7 cellular contexts compared by ENCODE assay signal in genomic region chr10:110859206-110859946, GRCh38. TPM values are rescaled to one million over a fixed set of nuclear protein-coding genes. Genes with fewer than 3 reads are reported as not detected.
DNase-seq lines count a peak whose midpoint lies in the region; ATAC-seq and TF ChIP-seq lines count a peak whose summit lies in the region.

No MANE protein-coding gene starts in this region.

- H3K27me3 ChIP-seq in adrenal gland, result no peaks in the 10 kb centered on the region
- no peaks in the 10 kb centered on the region for H3K27me3 ChIP-seq in right lobe of liver
- no peaks in the 10 kb centered on the region for H3K27me3 ChIP-seq in subcutaneous abdominal adipose tissue (ENCODE audit: control insufficient read depth in 5 of 5, insufficient read depth in 4 of 5, low read length in 5 of 5)

- DNase-seq in OCI-LY7 (ENCODE audit: low spot score) (no peak), adrenal gland (no peak), right lobe of liver (no peak), T-helper 9 cell (no peak), NCI-H2196 (lab: John Stamatoyannopoulos, UW; ENCODE audit: unreplicated experiment) (no peak)

- H3K4me2 ChIP-seq in OCI-LY7 (ENCODE audit: low read length), result peak overlapping the region; percentile 72

- H3K36me3 ChIP-seq in OCI-LY7 (ENCODE audit: insufficient read depth, low read length), result no peaks in the 10 kb centered on the region
- H3K36me3 ChIP-seq in adrenal gland (replicated peaks in 1 of 2), result no peaks in the 10 kb centered on the region
- no peaks in the 10 kb centered on the region for H3K36me3 ChIP-seq in right lobe of liver
- no peaks in the 10 kb centered on the region for H3K36me3 ChIP-seq in subcutaneous abdominal adipose tissue (ENCODE audit: control insufficient read depth in 5 of 5, insufficient read depth in 5 of 5, low read length in 5 of 5)

- H3K9me2 ChIP-seq in OCI-LY7 (ENCODE audit: insufficient read depth, low read length), result no peaks in the 10 kb centered on the region

- peaks cover 76% of the 10 kb centered on the region for H3K4me1 ChIP-seq in OCI-LY7 (ENCODE audit: insufficient read depth, low read length, poor library complexity, severe bottlenecking)
- H3K4me1 ChIP-seq in adrenal gland (replicated peaks in 1 of 2), result peaks cover 11 to 28% of the 10 kb centered on the region in 2 donors
- H3K4me1 ChIP-seq in right lobe of liver, result peaks cover 0 to 43% (median 21%) of the 10 kb centered on the region in 4 donors
- H3K4me1 ChIP-seq in subcutaneous abdominal adipose tissue (ENCODE audit: control insufficient read depth in 5 of 5, insufficient read depth in 5 of 5, low read length in 5 of 5), result peaks cover 12 to 66% (median 55%) of the 10 kb centered on the region in 5 donors

- intact Hi-C loops in OCI-LY7 (cut with micrococcal nuclease; ENCODE audit: unreplicated experiment), result no loop called here
- intact Hi-C loops in adrenal gland (cut with DNase I), result no loop called here
- intact Hi-C loops in right lobe of liver (cut with DNase I), result no loop called here

- no peaks in the 10 kb centered on the region for H3K79me2 ChIP-seq in OCI-LY7 (ENCODE audit: insufficient read depth, low read depth, low read length)

- TF ChIP-seq CTCF in OCI-LY7 (conservative IDR thresholded peaks at IDR 0.05; ENCODE audit: low read length) (no peak), adrenal gland (IDR thresholded peaks at IDR 0.05) (no peak), right lobe of liver (IDR thresholded peaks at IDR 0.05) (no peak)

- H4K20me1 ChIP-seq in OCI-LY7 (ENCODE audit: insufficient read depth, low read length), result no peaks in the 10 kb centered on the region

- no TSS peak for BruUV-seq in OCI-LY7 (replicated peaks; lab: Mats Ljungman, UMichigan)

- ATAC-seq in right lobe of liver, result peak in 1 of 4 donors; percentile 3
- no peak for ATAC-seq in GM18907 (IDR thresholded peaks at IDR 0.05; ENCODE audit: unreplicated experiment)

- 48 to 79% (median 70%) methylated on average over 4 to 6 of the region's 6 CpGs for WGBS in adrenal gland, 4 donors
- 68% methylated on average over 4 of the region's 6 CpGs for WGBS in right lobe of liver (ENCODE audit: insufficient coverage, low coverage, low lambda C conversion rate, missing lambda C conversion rate)

- CTCF ChIA-PET in OCI-LY7 (lab: Charles Lee; ENCODE audit: unreplicated experiment), result interaction anchor here (2.0 to 5.3 kb wide), 2 partner anchors 8 to 17 kb away, joined by 10 to 39 read pairs; no protein-coding TSS in a partner anchor

- POLR2A ChIA-PET in OCI-LY7 (lab: Charles Lee), result interaction anchor here (0.6 to 5.5 kb wide), 11 partner anchors 8 to 65 kb away, joined by 3 to 121 read pairs (median 4); partner anchors contain the start of genes BBIP1 and PDCD4

- H3K4me3 ChIP-seq in OCI-LY7 (ENCODE audit: low read depth, low read length, poor library complexity, severe bottlenecking) (peak overlapping the region; percentile 24), adrenal gland (no peak overlapping the region), right lobe of liver (no peak overlapping the region), subcutaneous abdominal adipose tissue (ENCODE audit: low read depth in 1 of 5, low read length in 5 of 5) (peak overlapping the region in 1 of 5 donors; percentile 32)

- H3K27ac ChIP-seq in OCI-LY7 (ENCODE audit: low read depth, low read length, poor library complexity, severe bottlenecking) (peak overlapping the region; percentile 91), adrenal gland (peak overlapping the region in 4 of 5 donors; percentile 25 to 85 (median 50)), right lobe of liver (peak overlapping the region; percentile 34 to 60 (median 57)), subcutaneous abdominal adipose tissue (ENCODE audit: low read depth, low read length) (peak overlapping the region; percentile 73)

- no peak for TF ChIP-seq POLR2A in adrenal gland (IDR thresholded peaks at IDR 0.05)
- TF ChIP-seq POLR2A in right lobe of liver (IDR thresholded peaks at IDR 0.05), result no peak

- H3K9me3 ChIP-seq in OCI-LY7 (ENCODE audit: low read length) (no peaks in the 10 kb centered on the region), adrenal gland (replicated peaks in 1 of 3) (no peaks in the 10 kb centered on the region), right lobe of liver (no peaks in the 10 kb centered on the region), subcutaneous abdominal adipose tissue (ENCODE audit: control insufficient read depth in 5 of 5, low read length in 5 of 5) (no peaks in the 10 kb centered on the region)

- peak overlapping the region in 3 of 5 donors; percentile 19 to 42 (median 34) for H3K9ac ChIP-seq in subcutaneous abdominal adipose tissue (ENCODE audit: low read length in 5 of 5)

- H2AFZ ChIP-seq in OCI-LY7 (ENCODE audit: low read length), result peak overlapping the region; percentile 21; the same call in 1 of the 2 replicates

RNA-seq across cellular contexts. Expression of gene PDCD4, which starts 12.4 kb away (rescaled TPM):
- total RNA-seq in OCI-LY7 (2014; rRNA removed; shearing (Covaris generic)), result 59.0 and 70.6 TPM in 2 replicates
- total RNA-seq in OCI-LY7 (2022) (116 and 131 TPM in 2 replicates), adrenal gland (100 to 1,000 TPM in 1 of 8 donors, 10 to 100 TPM in 7; 16.8 to 108 (median 41.3) TPM), right lobe of liver (100 to 1,000 TPM in 1 of 6 experiments, 10 to 100 TPM in 5; 10.8 to 105 (median 32.5) TPM)
- polyA plus RNA-seq in adrenal gland, result 10 to 100 TPM; 39.7 to 75.1 (median 47.0) TPM

RNA-seq across cellular contexts. Expression of gene BBIP1, which starts 59.6 kb away (rescaled TPM):
- 8.9 and 34.4 TPM in 2 replicates for total RNA-seq in OCI-LY7 (2014; rRNA removed; shearing (Covaris generic))
- total RNA-seq in OCI-LY7 (2022) (32.4 and 34.8 TPM in 2 replicates), adrenal gland (10 to 100 TPM; 14.5 to 51.7 (median 39.8) TPM), right lobe of liver (10 to 100 TPM in 5 of 6 experiments, 1 to 10 TPM in 1; 9.4 to 15.7 (median 11.5) TPM)
- 10 to 100 TPM; 46.5 to 86.9 (median 50.8) TPM for polyA plus RNA-seq in adrenal gland
